In genomic region chr14:28494196-28494595, GRCh38 we compare ENCODE assay signal across 17 cellular contexts.
A peak's percentile ranks its signal among the peaks of the same experiment; 100 is the strongest.
DNase-seq lines count a peak whose midpoint lies in the region; ATAC-seq and TF ChIP-seq lines count a peak whose summit lies in the region.
"Had no signal": no experiment of that assay in that cellular context is flagged by ENCODE, and none has a peak within 500 bp of the region (broad histone marks: within the 10 kb centered on the region; RNA-seq: fewer than 3 reads in every experiment).

No MANE protein-coding gene starts in this region.

- H3K9me3 Mint-ChIP-seq in activated T-cell treated with anti-CD3 and anti-CD28 coated beads, Interleukin-2, amount 50 U/mL, for 4 hours, result peaks cover 15% of the 10 kb centered on the region

- DNase-seq in HS-5 (ENCODE audit: low read depth) (peak; percentile 13), RKO (ENCODE audit: low spot score) (peak; percentile 32), choroid plexus epithelial cell (ENCODE audit: low read depth) (peak; percentile 32), skeletal muscle cell (ENCODE audit: low read depth) (peak; percentile 36), GF-D8 (lab: John Stamatoyannopoulos, UW) (no peak), NCI-H226 (no peak)
- DNase-seq in activated T-cell treated with anti-CD3 and anti-CD28 coated beads, Interleukin-2, amount 50 U/mL, for 4 hours, result no peak
- DNase-seq: CD8-positive, alpha-beta memory T cell; DMS 273 treated with DMSO at 0.1 percent for 48 hours; EL; H9; NCI-H1092; NCI-H1694; NCI-H2107; NCI-H345; NCI-H526 treated with DMSO at 0.1 percent for 48 hours; RPMI8226 had no signal

- H3K4me1 Mint-ChIP-seq in activated T-cell treated with anti-CD3 and anti-CD28 coated beads, Interleukin-2, amount 50 U/mL, for 4 hours (ENCODE audit: low read depth), result no peaks in the 10 kb centered on the region
- H3K4me1 Mint-ChIP-seq: CD8-positive, alpha-beta memory T cell; H9 had no signal

- no peak overlapping the region for H3K4me3 Mint-ChIP-seq in activated T-cell treated with anti-CD3 and anti-CD28 coated beads, Interleukin-2, amount 50 U/mL, for 4 hours
- H3K4me3 Mint-ChIP-seq: CD8-positive, alpha-beta memory T cell; H9 had no signal

- H3K36me3 Mint-ChIP-seq in activated T-cell treated with anti-CD3 and anti-CD28 coated beads, Interleukin-2, amount 50 U/mL, for 4 hours (ENCODE audit: insufficient read depth), result no peaks in the 10 kb centered on the region
- H3K36me3 Mint-ChIP-seq: CD8-positive, alpha-beta memory T cell had no signal

- H3K4me3 ChIP-seq in choroid plexus epithelial cell (ENCODE audit: low read depth, low read length) (no peak overlapping the region), skeletal muscle cell (ENCODE audit: low read depth, low read length) (no peak overlapping the region)

- no peaks in the 10 kb centered on the region for H3K27me3 Mint-ChIP-seq in activated T-cell treated with anti-CD3 and anti-CD28 coated beads, Interleukin-2, amount 50 U/mL, for 4 hours (ENCODE audit: low read depth)
- H3K27me3 Mint-ChIP-seq: CD8-positive, alpha-beta memory T cell had no signal

- no peak for TF ChIP-seq CTCF in choroid plexus epithelial cell (conservative IDR thresholded peaks at IDR 0.05; ENCODE audit: low read depth, low read length)

- ATAC-seq in activated T-cell treated with anti-CD3 and anti-CD28 coated beads, Interleukin-2, amount 50 U/mL, for 4 hours, result no peak

Comparison
In these comparisons a context has a peak if more than half of its experiments do, and no peak if none do; other contexts are left out.
1. DNase-seq: peak in HS-5 (single experiment), RKO (single experiment), choroid plexus epithelial cell (single experiment) and skeletal muscle cell (single experiment); none in GF-D8 (single experiment), activated T-cell treated with anti-CD3 and anti-CD28 coated beads, Interleukin-2, amount 50 U/mL, for 4 hours (single experiment) and NCI-H226 (single experiment).